ENCODE assay signal across 19 cellular contexts in the genomic region with DNA sequence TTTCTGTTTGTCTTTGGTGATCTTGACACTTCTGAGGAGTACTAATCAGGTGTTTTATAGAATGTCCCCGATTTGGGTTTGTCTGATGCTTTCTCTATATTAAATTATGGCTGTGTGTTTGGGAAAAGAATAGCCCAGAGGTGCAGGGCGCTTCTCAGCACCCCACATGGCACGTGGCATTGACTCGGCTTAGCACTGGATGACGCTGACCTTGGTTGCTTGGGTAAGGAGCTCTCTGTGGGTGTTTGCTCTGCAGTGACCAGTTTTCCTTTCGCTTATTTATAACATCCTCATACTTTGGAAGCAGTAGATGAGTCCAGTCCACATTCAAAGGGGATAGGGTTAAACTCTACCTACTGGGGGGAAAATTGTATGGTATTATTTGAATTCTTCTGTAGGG. TPM values are rescaled to one million over a fixed set of nuclear protein-coding genes. Genes with fewer than 3 reads are reported as not detected.
DNase-seq lines count a peak whose midpoint lies in the region; ATAC-seq, FAIRE-seq and TF ChIP-seq lines count a peak whose summit lies in the region.
"Had no signal": no experiment of that assay in that cellular context is flagged by ENCODE, and none has a peak within 500 bp of the region (broad histone marks: within the 10 kb centered on the region; RNA-seq: fewer than 3 reads in every experiment).

No MANE protein-coding gene starts in this region.

- no peak for TF ChIP-seq CTCF in A549 (IDR thresholded peaks at IDR 0.05)
- TF ChIP-seq CTCF in mesothelial cell of epicardium (IDR thresholded peaks at IDR 0.05; ENCODE audit: unreplicated experiment): no peak

- POLR2A ChIA-PET in A549 (lab: Yijun Ruan, JAX): no interaction called here
- POLR2A ChIA-PET in CD8-positive, alpha-beta memory T cell (lab: Charles Lee): no interaction called here

- H3K4me2 ChIP-seq in A549: peak overlapping the region; percentile 98

- WGBS in A549 (ENCODE audit: missing lambda C conversion rate): 73% methylated on average over 6 of the region's 6 CpGs

- no peak for TF ChIP-seq POLR2A in A549 (IDR thresholded peaks at IDR 0.05; ENCODE audit: low read length)

- H3K27me3 ChIP-seq in CD8-positive, alpha-beta memory T cell (ENCODE audit: insufficient read depth, low read length, poor library complexity, severe bottlenecking): no peaks in the 10 kb centered on the region
- H3K27me3 ChIP-seq: right lobe of liver had no signal

- H3K27ac Mint-ChIP-seq in CD8-positive, alpha-beta memory T cell: peak overlapping the region in 6 of 8 donors; percentile 4 to 73 (median 46)
- peak overlapping the region; percentile 68 for H3K27ac Mint-ChIP-seq in activated T-helper 17 cell treated with anti-CD3 and anti-CD28 coated beads, Interleukin-2, amount 50 U/mL, for 72 hours
- peak overlapping the region; percentile 54 for H3K27ac Mint-ChIP-seq in mesothelial cell of epicardium

- no peak for DNase-seq in A549 (ENCODE audit: low read depth in 1 of 2, low spot score in 1 of 2)
- no peak for DNase-seq in CD8-positive, alpha-beta memory T cell
- DNase-seq in mesothelial cell of epicardium (ENCODE audit: low spot score in 2 of 2, unreplicated experiment in 2 of 2): no peak
- no peak for DNase-seq in midbrain (lab: John Stamatoyannopoulos, UW)
- DNase-seq in medulla oblongata (ENCODE audit: extremely low spot score): no peak
- no peak for DNase-seq in cerebellar nuclear complex (lab: John Stamatoyannopoulos, UW)
- no peak for DNase-seq in DMS79 treated with DMSO at 0.1 percent for 48 hours (lab: John Stamatoyannopoulos, UW)
- DNase-seq: activated effector memory CD4-positive, alpha-beta T cell treated with anti-CD3 and anti-CD28 coated beads, Interleukin-2, amount 50 U/mL, for 16 hours; GOT3; islet precursor cell; NCI-H2029; right lobe of liver; SHP77 treated with DMSO at 0.1 percent for 48 hours; stimulated activated CD4-positive, alpha-beta T cell treated with anti-CD3 and anti-CD28 coated beads, Interleukin-4, amount 100 ng/mL, for 1 hour; WERI-Rb-1 had no signal

- no peaks in the 10 kb centered on the region for H3K9me3 Mint-ChIP-seq in CD8-positive, alpha-beta memory T cell
- H3K9me3 Mint-ChIP-seq in activated T-helper 17 cell treated with anti-CD3 and anti-CD28 coated beads, Interleukin-2, amount 50 U/mL, for 72 hours: no peaks in the 10 kb centered on the region
- H3K9me3 Mint-ChIP-seq in mesothelial cell of epicardium: no peaks in the 10 kb centered on the region
- H3K9me3 Mint-ChIP-seq: nephron had no signal

- peak overlapping the region in 4 of 7 donors; percentile 5 to 41 (median 32) for H3K4me3 Mint-ChIP-seq in CD8-positive, alpha-beta memory T cell
- peak overlapping the region; percentile 75 for H3K4me3 Mint-ChIP-seq in activated T-helper 17 cell treated with anti-CD3 and anti-CD28 coated beads, Interleukin-2, amount 50 U/mL, for 72 hours
- H3K4me3 Mint-ChIP-seq in mesothelial cell of epicardium: no peak overlapping the region
- H3K4me3 Mint-ChIP-seq: nephron had no signal

- no peak for FAIRE-seq in A549 (lab: Jason Lieb, UNC)
- FAIRE-seq: endometrium, G401.6 had no signal

- H3K4me3 ChIP-seq in A549: no peak overlapping the region
- H3K4me3 ChIP-seq in CD8-positive, alpha-beta memory T cell (ENCODE audit: low read length): no peak overlapping the region
- H3K4me3 ChIP-seq: right lobe of liver had no signal

- ATAC-seq in A549: peak; percentile 22 to 27; a peak in 3 of 6 replicates
- ATAC-seq in activated T-helper 17 cell treated with anti-CD3 and anti-CD28 coated beads, Interleukin-2, amount 50 U/mL, for 72 hours (replicated peaks): no peak

- no peak for TF ChIP-seq RAD21 in A549 (conservative IDR thresholded peaks at IDR 0.05 in 1 of 2, IDR thresholded peaks at IDR 0.05 in 1 of 2)

- peaks cover 0 to 9% (median 0%) of the 10 kb centered on the region in 3 donors for H3K36me3 Mint-ChIP-seq in CD8-positive, alpha-beta memory T cell
- peaks cover 14% of the 10 kb centered on the region for H3K36me3 Mint-ChIP-seq in activated T-helper 17 cell treated with anti-CD3 and anti-CD28 coated beads, Interleukin-2, amount 50 U/mL, for 72 hours (ENCODE audit: low read depth)
- H3K36me3 Mint-ChIP-seq in mesothelial cell of epicardium: no peaks in the 10 kb centered on the region

- no peaks in the 10 kb centered on the region for H3K36me3 ChIP-seq in CD8-positive, alpha-beta memory T cell (ENCODE audit: insufficient read depth, low read length)
- H3K36me3 ChIP-seq: right lobe of liver, WERI-Rb-1 had no signal

- H3K27me3 Mint-ChIP-seq in CD8-positive, alpha-beta memory T cell: no peaks in the 10 kb centered on the region
- no peaks in the 10 kb centered on the region for H3K27me3 Mint-ChIP-seq in activated T-helper 17 cell treated with anti-CD3 and anti-CD28 coated beads, Interleukin-2, amount 50 U/mL, for 72 hours
- no peaks in the 10 kb centered on the region for H3K27me3 Mint-ChIP-seq in mesothelial cell of epicardium (ENCODE audit: low read depth)

- no peaks in the 10 kb centered on the region for H3K9me3 ChIP-seq in A549
- no peaks in the 10 kb centered on the region for H3K9me3 ChIP-seq in CD8-positive, alpha-beta memory T cell (ENCODE audit: low read length)
- H3K9me3 ChIP-seq: right lobe of liver had no signal

- CTCF ChIA-PET in A549 (lab: Yijun Ruan, JAX): interaction anchor here (1.5 kb wide), 1 partner anchor 12 kb away, joined by 5 read pairs; a partner anchor contains a TSS
- CTCF ChIA-PET in CD8-positive, alpha-beta memory T cell (lab: Charles Lee): no interaction called here

- TF ChIP-seq EP300 in A549 (IDR thresholded peaks at IDR 0.05): no peak

- H3K27ac ChIP-seq in A549: peak overlapping the region; percentile 84
- H3K27ac ChIP-seq in CD8-positive, alpha-beta memory T cell (ENCODE audit: low read depth, low read length): no peak overlapping the region

- peaks cover 81 to 93% (median 91%) of the 10 kb centered on the region in 3 donors for H3K4me1 Mint-ChIP-seq in CD8-positive, alpha-beta memory T cell
- peaks cover 74% of the 10 kb centered on the region for H3K4me1 Mint-ChIP-seq in activated T-helper 17 cell treated with anti-CD3 and anti-CD28 coated beads, Interleukin-2, amount 50 U/mL, for 72 hours
- peaks cover 51% of the 10 kb centered on the region for H3K4me1 Mint-ChIP-seq in mesothelial cell of epicardium

- H3K4me1 ChIP-seq in A549: peaks cover 90% of the 10 kb centered on the region
- H3K4me1 ChIP-seq in CD8-positive, alpha-beta memory T cell (ENCODE audit: insufficient read depth, low read length): peaks cover 80% of the 10 kb centered on the region

TF ChIP-seq in A549, 52 proteins besides CTCF, POLR2A, EP300 and RAD21 (continues in another document):
- TF ChIP-seq ZC3H11A (IDR thresholded peaks at IDR 0.05): no peak
- TF ChIP-seq RNF2 (IDR thresholded peaks at IDR 0.05; ENCODE audit: borderline replicate concordance, low read depth): no peak
- TF ChIP-seq FOSL2 (IDR thresholded peaks at IDR 0.05): no peak
- no peak for TF ChIP-seq FOSL2 (CRISPR knock-in tag; IDR thresholded peaks at IDR 0.05)
- TF ChIP-seq ZSCAN20 (CRISPR knock-in tag; IDR thresholded peaks at IDR 0.05): no peak
- TF ChIP-seq HOXB13 (CRISPR knock-in tag; IDR thresholded peaks at IDR 0.05; ENCODE audit: low read depth): no peak
- TF ChIP-seq TP53 (CRISPR knock-in tag; IDR thresholded peaks at IDR 0.05): no peak
- TF ChIP-seq, protein P1, sequence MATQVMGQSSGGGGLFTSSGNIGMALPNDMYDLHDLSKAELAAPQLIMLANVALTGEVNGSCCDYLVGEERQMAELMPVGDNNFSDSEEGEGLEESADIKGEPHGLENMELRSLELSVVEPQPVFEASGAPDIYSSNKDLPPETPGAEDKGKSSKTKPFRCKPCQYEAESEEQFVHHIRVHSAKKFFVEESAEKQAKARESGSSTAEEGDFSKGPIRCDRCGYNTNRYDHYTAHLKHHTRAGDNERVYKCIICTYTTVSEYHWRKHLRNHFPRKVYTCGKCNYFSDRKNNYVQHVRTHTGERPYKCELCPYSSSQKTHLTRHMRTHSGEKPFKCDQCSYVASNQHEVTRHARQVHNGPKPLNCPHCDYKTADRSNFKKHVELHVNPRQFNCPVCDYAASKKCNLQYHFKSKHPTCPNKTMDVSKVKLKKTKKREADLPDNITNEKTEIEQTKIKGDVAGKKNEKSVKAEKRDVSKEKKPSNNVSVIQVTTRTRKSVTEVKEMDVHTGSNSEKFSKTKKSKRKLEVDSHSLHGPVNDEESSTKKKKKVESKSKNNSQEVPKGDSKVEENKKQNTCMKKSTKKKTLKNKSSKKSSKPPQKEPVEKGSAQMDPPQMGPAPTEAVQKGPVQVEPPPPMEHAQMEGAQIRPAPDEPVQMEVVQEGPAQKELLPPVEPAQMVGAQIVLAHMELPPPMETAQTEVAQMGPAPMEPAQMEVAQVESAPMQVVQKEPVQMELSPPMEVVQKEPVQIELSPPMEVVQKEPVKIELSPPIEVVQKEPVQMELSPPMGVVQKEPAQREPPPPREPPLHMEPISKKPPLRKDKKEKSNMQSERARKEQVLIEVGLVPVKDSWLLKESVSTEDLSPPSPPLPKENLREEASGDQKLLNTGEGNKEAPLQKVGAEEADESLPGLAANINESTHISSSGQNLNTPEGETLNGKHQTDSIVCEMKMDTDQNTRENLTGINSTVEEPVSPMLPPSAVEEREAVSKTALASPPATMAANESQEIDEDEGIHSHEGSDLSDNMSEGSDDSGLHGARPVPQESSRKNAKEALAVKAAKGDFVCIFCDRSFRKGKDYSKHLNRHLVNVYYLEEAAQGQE (IDR thresholded peaks at IDR 0.05): no peak

RNA-seq across cellular contexts. Expression of a gene that starts 12.5 kb away (rescaled TPM):
- polyA plus RNA-seq in A549 (2011; rRNA removed): 79.7 and 85.3 TPM in 2 replicates
- 31.9 and 35.3 TPM in 2 replicates for polyA plus RNA-seq in A549 (2012; cell fraction: cytosol; rRNA removed)
- polyA plus RNA-seq in A549 (2012; cell fraction: nucleus; rRNA removed): 13.8 and 16.0 TPM in 2 replicates
- 37.1 to 40.7 TPM (median 38.7 TPM) in 3 replicates for polyA plus RNA-seq in A549 (2017; fragmentation: RNase III; extraction: RNeasy Plus Mini Kit Qiagen cat#74134 plus additional on column Dnase treatment)
- 40.1 and 41.6 TPM in 2 replicates for polyA minus RNA-seq in A549 (2011; rRNA and poly(A)+ RNA removed)
- total RNA-seq in CD8-positive, alpha-beta memory T cell: 10 to 100 TPM; 41.0 to 42.7 TPM
- 62.6 TPM for polyA plus RNA-seq in CD8-positive, alpha-beta memory T cell
- total RNA-seq in activated T-helper 17 cell treated with anti-CD3 and anti-CD28 coated beads, Interleukin-2, amount 50 U/mL, for 72 hours: 10 to 100 TPM; 30.2 to 40.8 TPM
- total RNA-seq in mesothelial cell of epicardium: 39.0 to 40.0 TPM (median 39.0 TPM) in 3 replicates

RNA-seq across cellular contexts. Expression of a gene that starts 14.4 kb away (rescaled TPM):
- 105 and 111 TPM in 2 replicates for polyA plus RNA-seq in A549 (2011; rRNA removed)
- 70.9 and 86.8 TPM in 2 replicates for polyA plus RNA-seq in A549 (2012; cell fraction: cytosol; rRNA removed)
- 50.6 and 59.2 TPM in 2 replicates for polyA plus RNA-seq in A549 (2012; cell fraction: nucleus; rRNA removed)
- 86.3 to 91.9 TPM (median 88.7 TPM) in 3 replicates for polyA plus RNA-seq in A549 (2017; fragmentation: RNase III; extraction: RNeasy Plus Mini Kit Qiagen cat#74134 plus additional on column Dnase treatment)
- 191 and 279 TPM in 2 replicates for polyA minus RNA-seq in A549 (2011; rRNA and poly(A)+ RNA removed)
- total RNA-seq in CD8-positive, alpha-beta memory T cell: 100 to 1,000 TPM; 140 to 142 TPM
- 16.0 TPM for polyA plus RNA-seq in CD8-positive, alpha-beta memory T cell
- 100 to 1,000 TPM in 1 of 2 donors, 10 to 100 TPM in 1; 87.1 to 151 TPM for total RNA-seq in activated T-helper 17 cell treated with anti-CD3 and anti-CD28 coated beads, Interleukin-2, amount 50 U/mL, for 72 hours
- total RNA-seq in mesothelial cell of epicardium: 58.9 to 62.0 TPM (median 59.4 TPM) in 3 replicates
